17 cellular contexts compared by ENCODE assay signal in genomic region chr3:130827486-130827885, GRCh38.
DNase-seq lines count a peak whose midpoint lies in the region; ATAC-seq and TF ChIP-seq lines count a peak whose summit lies in the region.
"Had no signal": no experiment of that assay in that cellular context is flagged by ENCODE, and none has a peak within 500 bp of the region (broad histone marks: within the 10 kb centered on the region; RNA-seq: fewer than 3 reads in every experiment).

No MANE protein-coding gene starts in this region.

- H3K36me3 ChIP-seq in GM23338 (ENCODE audit: insufficient read depth) (no peaks in the 10 kb centered on the region), hepatocyte (replicated peaks; ENCODE audit: insufficient read depth, low read depth) (no peaks in the 10 kb centered on the region)
- H3K36me3 ChIP-seq: BLaER1 treated with 17β-estradiol and CSF1 and Interleukin-3, amounts not matched to agents 10 nM and 100 nM had no signal

- H3K27me3 ChIP-seq in GM23338 (ENCODE audit: insufficient read depth) (no peaks in the 10 kb centered on the region), hepatocyte (no peaks in the 10 kb centered on the region)
- H3K27me3 ChIP-seq: BLaER1 treated with 17β-estradiol and CSF1 and Interleukin-3, amounts not matched to agents 10 nM and 100 nM had no signal

- H3K27me3 Mint-ChIP-seq in GM23338 (ENCODE audit: insufficient read depth, low read depth, poor library complexity): no peaks in the 10 kb centered on the region
- peaks cover 10% of the 10 kb centered on the region for H3K27me3 Mint-ChIP-seq in type B pancreatic cell
- H3K27me3 Mint-ChIP-seq: CD4-positive, alpha-beta T cell had no signal

- no peaks in the 10 kb centered on the region for H3F3A ChIP-seq in GM23338 (replicated peaks; ENCODE audit: low read depth)

- no peaks in the 10 kb centered on the region for H3K79me2 ChIP-seq in GM23338 (replicated peaks; ENCODE audit: insufficient read depth)
- no peaks in the 10 kb centered on the region for H3K79me2 ChIP-seq in hepatocyte

- no peak overlapping the region for H3K4me2 ChIP-seq in GM23338
- no peak overlapping the region for H3K4me2 ChIP-seq in hepatocyte
- H3K4me2 ChIP-seq: BLaER1 treated with 17β-estradiol and CSF1 and Interleukin-3, amounts not matched to agents 10 nM and 100 nM had no signal

- H3K27ac Mint-ChIP-seq in GM23338 (no peak overlapping the region), type B pancreatic cell (no peak overlapping the region)
- H3K27ac Mint-ChIP-seq: CD4-positive, alpha-beta T cell; CD8-positive, alpha-beta T cell had no signal

- H3K4me3 ChIP-seq in GM23338 (no peak overlapping the region), hepatocyte (no peak overlapping the region)
- H3K4me3 ChIP-seq: BLaER1 treated with 17β-estradiol and CSF1 and Interleukin-3, amounts not matched to agents 10 nM and 100 nM had no signal

- DNase-seq in GM23338 (ENCODE audit: low spot score) (no peak), SK-N-DZ (ENCODE audit: low spot score) (peak; percentile 21), hepatocyte (ENCODE audit: low spot score) (no peak), SW 1271 (lab: John Stamatoyannopoulos, UW) (no peak), type B pancreatic cell (ENCODE audit: extremely low spot score, unreplicated experiment) (no peak), NCI-H226 (no peak)
- DNase-seq: 8988T; ACHN; Caco-2; Calu3; CD4-positive, alpha-beta T cell; CD8-positive, alpha-beta T cell; DMS79 treated with DMSO at 0.1 percent for 48 hours; GF-D8 had no signal

- H3K27ac ChIP-seq in GM23338 (ENCODE audit: low read depth): no peak overlapping the region
- peak overlapping the region; percentile 79 for H3K27ac ChIP-seq in hepatocyte
- H3K27ac ChIP-seq: BLaER1 treated with 17β-estradiol and CSF1 and Interleukin-3, amounts not matched to agents 10 nM and 100 nM; C4-2B had no signal

- TF ChIP-seq CTCF in GM23338 (conservative IDR thresholded peaks at IDR 0.05; ENCODE audit: low read depth in 2 of 2) (no peak), hepatocyte (IDR thresholded peaks at IDR 0.05; ENCODE audit: poor library complexity) (no peak), type B pancreatic cell (conservative IDR thresholded peaks at IDR 0.05) (no peak)

- H3K9me3 ChIP-seq in hepatocyte (ENCODE audit: low read depth): no peaks in the 10 kb centered on the region
- H3K9me3 ChIP-seq: BLaER1 treated with 17β-estradiol and CSF1 and Interleukin-3, amounts not matched to agents 10 nM and 100 nM; Caco-2 had no signal

- H3K9me2 ChIP-seq in GM23338 (ENCODE audit: insufficient read depth): no peaks in the 10 kb centered on the region; the same call in 1 of the 2 replicates
- no peaks in the 10 kb centered on the region for H3K9me2 ChIP-seq in hepatocyte (replicated peaks; ENCODE audit: insufficient read depth)

- H3K4me3 Mint-ChIP-seq in GM23338: no peak overlapping the region
- no peak overlapping the region for H3K4me3 Mint-ChIP-seq in type B pancreatic cell
- H3K4me3 Mint-ChIP-seq: CD4-positive, alpha-beta T cell; CD8-positive, alpha-beta T cell had no signal

- H3K36me3 Mint-ChIP-seq in GM23338 (ENCODE audit: low read depth): no peaks in the 10 kb centered on the region
- no peaks in the 10 kb centered on the region for H3K36me3 Mint-ChIP-seq in type B pancreatic cell
- H3K36me3 Mint-ChIP-seq: CD8-positive, alpha-beta T cell had no signal

- WGBS in hepatocyte (ENCODE audit: low lambda C conversion rate, missing lambda C conversion rate): 89% methylated on average over 11 of the region's 11 CpGs

- H3K4me1 ChIP-seq in GM23338 (ENCODE audit: insufficient read depth) (peaks cover 37% of the 10 kb centered on the region), hepatocyte (ENCODE audit: insufficient read depth) (peaks cover 20% of the 10 kb centered on the region)

- H4K20me1 ChIP-seq in GM23338 (replicated peaks; ENCODE audit: insufficient read depth) (no peaks in the 10 kb centered on the region), hepatocyte (ENCODE audit: insufficient read depth, poor library complexity, severe bottlenecking) (no peaks in the 10 kb centered on the region)
- H4K20me1 ChIP-seq: BLaER1 treated with 17β-estradiol and CSF1 and Interleukin-3, amounts not matched to agents 10 nM and 100 nM had no signal

- H3K4me1 Mint-ChIP-seq in GM23338 (peaks cover 45% of the 10 kb centered on the region), type B pancreatic cell (ENCODE audit: unreplicated experiment) (peaks cover 13% of the 10 kb centered on the region)

- no peak for ATAC-seq in GM23338
- ATAC-seq in HG03432 (IDR thresholded peaks at IDR 0.05; ENCODE audit: unreplicated experiment): no peak
- ATAC-seq: CD8-positive, alpha-beta T cell had no signal

- H2AFZ ChIP-seq in GM23338: peak overlapping the region; percentile 64
- H2AFZ ChIP-seq in hepatocyte: no peak overlapping the region

- no peaks in the 10 kb centered on the region for H3K9me3 Mint-ChIP-seq in GM23338
- H3K9me3 Mint-ChIP-seq in type B pancreatic cell: no peaks in the 10 kb centered on the region
- H3K9me3 Mint-ChIP-seq: CD4-positive, alpha-beta T cell; CD8-positive, alpha-beta T cell had no signal

TF ChIP-seq in GM23338, 12 proteins besides CTCF, POLR2A, EP300 and RAD21 (continues in another document):
- TF ChIP-seq ZNF462 (CRISPR knock-in tag; IDR thresholded peaks at IDR 0.05): no peak
- no peak for TF ChIP-seq CREB1 (CRISPR knock-in tag; IDR thresholded peaks at IDR 0.05; ENCODE audit: low read depth)
- TF ChIP-seq EZH2 (IDR thresholded peaks at IDR 0.05; ENCODE audit: low read depth, unreplicated experiment): no peak
- TF ChIP-seq JUNB (IDR thresholded peaks at IDR 0.05; ENCODE audit: unreplicated experiment): no peak
- TF ChIP-seq POLR2AphosphoS5 (IDR thresholded peaks at IDR 0.05; ENCODE audit: low read depth): no peak
- no peak for TF ChIP-seq EZH2phosphoT487 (IDR thresholded peaks at IDR 0.05; ENCODE audit: unreplicated experiment)
- TF ChIP-seq, protein P1, sequence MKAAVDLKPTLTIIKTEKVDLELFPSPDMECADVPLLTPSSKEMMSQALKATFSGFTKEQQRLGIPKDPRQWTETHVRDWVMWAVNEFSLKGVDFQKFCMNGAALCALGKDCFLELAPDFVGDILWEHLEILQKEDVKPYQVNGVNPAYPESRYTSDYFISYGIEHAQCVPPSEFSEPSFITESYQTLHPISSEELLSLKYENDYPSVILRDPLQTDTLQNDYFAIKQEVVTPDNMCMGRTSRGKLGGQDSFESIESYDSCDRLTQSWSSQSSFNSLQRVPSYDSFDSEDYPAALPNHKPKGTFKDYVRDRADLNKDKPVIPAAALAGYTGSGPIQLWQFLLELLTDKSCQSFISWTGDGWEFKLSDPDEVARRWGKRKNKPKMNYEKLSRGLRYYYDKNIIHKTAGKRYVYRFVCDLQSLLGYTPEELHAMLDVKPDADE (IDR thresholded peaks at IDR 0.05): no peak
